In the genomic region with DNA sequence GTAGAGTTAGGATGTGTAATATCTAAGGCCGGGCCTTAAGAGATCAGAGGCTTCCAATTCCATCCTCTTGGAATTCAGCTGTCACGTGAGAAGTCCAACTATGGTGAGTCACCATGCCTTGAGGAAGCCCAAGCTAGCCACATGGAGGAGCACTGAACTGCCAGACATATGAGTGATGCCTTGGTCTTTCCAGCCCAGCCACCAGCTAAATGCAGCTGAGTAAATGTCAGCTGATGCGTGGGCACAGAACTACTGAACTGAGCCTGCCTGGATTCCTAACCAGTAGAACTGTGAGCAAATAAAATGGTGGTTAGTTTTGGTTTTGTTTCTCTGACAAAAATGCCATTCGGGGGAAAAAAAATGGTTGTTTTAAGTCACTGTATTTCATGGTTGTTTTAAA, we compare ENCODE assay signal across 9 cellular contexts.
DNase-seq lines count a peak whose midpoint lies in the region; ATAC-seq, FAIRE-seq and TF ChIP-seq lines count a peak whose summit lies in the region.
"Had no signal": no experiment of that assay in that cellular context is flagged by ENCODE, and none has a peak within 500 bp of the region (broad histone marks: within the 10 kb centered on the region; RNA-seq: fewer than 3 reads in every experiment).

No MANE protein-coding gene starts in this region.

- no peak overlapping the region for H3K4me2 ChIP-seq in endothelial cell of umbilical vein (ENCODE audit: insufficient read depth, low read length)

- CTCF ChIA-PET in Panc1 (lab: Charles Lee) (no interaction called here), endothelial cell of umbilical vein (lab: Charles Lee) (interaction anchor here (0.6 to 2.8 kb wide), 7 partner anchors 13 to 161 kb away, joined by 3 to 15 read pairs (median 4); no protein-coding TSS in a partner anchor)

- H3K27ac ChIP-seq in Panc1 (ENCODE audit: low read length): no peak overlapping the region
- no peak overlapping the region for H3K27ac ChIP-seq in endothelial cell of umbilical vein (ENCODE audit: insufficient read depth, low read depth, low read length)
- H3K27ac ChIP-seq: dorsolateral prefrontal cortex had no signal

- H3K4me1 ChIP-seq in Panc1 (ENCODE audit: control insufficient read depth, insufficient read depth, low read length) (no peaks in the 10 kb centered on the region), endothelial cell of umbilical vein (ENCODE audit: control insufficient read depth, extremely low read depth, insufficient read depth, low read length) (peaks cover 15% of the 10 kb centered on the region)

- no peaks in the 10 kb centered on the region for H4K20me1 ChIP-seq in endothelial cell of umbilical vein (replicated peaks; ENCODE audit: control insufficient read depth, extremely low read depth, insufficient read depth, low read length)

- POLR2A ChIA-PET in Panc1 (lab: Charles Lee): no interaction called here
- POLR2A ChIA-PET in endothelial cell of umbilical vein (lab: Charles Lee): no interaction called here

- H3K4me3 ChIP-seq in Panc1 (ENCODE audit: low read depth in 2 of 2, low read length in 2 of 2): no peak overlapping the region
- H3K4me3 ChIP-seq in endothelial cell of umbilical vein (replicated peaks in 1 of 3; ENCODE audit: insufficient read depth in 1 of 3, low read depth in 1 of 3, low read length in 3 of 3): no peak overlapping the region
- H3K4me3 ChIP-seq: dorsolateral prefrontal cortex had no signal

- TF ChIP-seq POLR2A in endothelial cell of umbilical vein (IDR thresholded peaks at IDR 0.05; ENCODE audit: low read depth, low read length) (no peak), erythroblast (IDR thresholded peaks at IDR 0.05; ENCODE audit: low read length) (no peak)

- no peak for TF ChIP-seq CTCF in Panc1 (IDR thresholded peaks at IDR 0.05)
- TF ChIP-seq CTCF in endothelial cell of umbilical vein (IDR thresholded peaks at IDR 0.05; ENCODE audit: extremely low read depth in 1 of 2, insufficient read depth in 1 of 2, low read depth in 1 of 2, low read length in 2 of 2): peak in 1 of 2 donors; percentile 1

- FAIRE-seq in endothelial cell of umbilical vein (lab: Jason Lieb, UNC): peak; percentile 95

- H3K9ac ChIP-seq in endothelial cell of umbilical vein (replicated peaks; ENCODE audit: extremely low read depth, insufficient read depth, low read length): no peak overlapping the region

- H3K27me3 ChIP-seq in Panc1 (ENCODE audit: control insufficient read depth, insufficient read depth, low read length) (no peaks in the 10 kb centered on the region), endothelial cell of umbilical vein (ENCODE audit: control insufficient read depth in 2 of 2, insufficient read depth in 2 of 2, low read length in 2 of 2) (no peaks in the 10 kb centered on the region)
- H3K27me3 ChIP-seq: dorsolateral prefrontal cortex had no signal

- H3K9me3 ChIP-seq in Panc1 (ENCODE audit: control insufficient read depth, insufficient read depth, low read depth, low read length) (no peaks in the 10 kb centered on the region), endothelial cell of umbilical vein (replicated peaks; ENCODE audit: control insufficient read depth, insufficient read depth, low read length) (no peaks in the 10 kb centered on the region)

- no peaks in the 10 kb centered on the region for H3K36me3 ChIP-seq in Panc1 (ENCODE audit: control insufficient read depth, insufficient read depth, low read length)
- no peaks in the 10 kb centered on the region for H3K36me3 ChIP-seq in endothelial cell of umbilical vein (ENCODE audit: control insufficient read depth in 2 of 2, extremely low read depth in 1 of 2, insufficient read depth in 2 of 2, low read length in 2 of 2)

- no TSS peak for BruUV-seq in Panc1 (replicated peaks; lab: Mats Ljungman, UMichigan)
- no TSS peak for BruUV-seq in endothelial cell of umbilical vein (replicated peaks; lab: Mats Ljungman, UMichigan)

- intact Hi-C loops in Panc1 (cut with micrococcal nuclease; ENCODE audit: unreplicated experiment) (no loop called here), endothelial cell of umbilical vein (cut with micrococcal nuclease) (loop anchor here (1.0 kb wide), 2 partner anchors 9 to 14 kb away; no protein-coding TSS in a partner anchor)

- H3K9me1 ChIP-seq in endothelial cell of umbilical vein (replicated peaks; ENCODE audit: control insufficient read depth, extremely low read depth, insufficient read depth, low read length): no peaks in the 10 kb centered on the region

- H3K79me2 ChIP-seq in endothelial cell of umbilical vein (ENCODE audit: control insufficient read depth, insufficient read depth, low read length): no peaks in the 10 kb centered on the region

- dilution Hi-C loops in endothelial cell of umbilical vein (cut with MboI; ENCODE audit: extremely low pct_ligation_motif_present, low sequenced_read_pairs): no loop called here

- in situ Hi-C loops in Panc1 (cut with HindIII; ENCODE audit: low pct_unique_long_range_greater_than_20kb, low sequenced_read_pairs): no loop called here

- no peak overlapping the region for H2AFZ ChIP-seq in endothelial cell of umbilical vein (ENCODE audit: low read depth, low read length)

- peak; percentile 91 for DNase-seq in AG20443 (ENCODE audit: low spot score)
- no peak for DNase-seq in Panc1 (ENCODE audit: low read depth, low spot score)
- peak; percentile 89 for DNase-seq in endothelial cell of umbilical vein (ENCODE audit: low read depth, low spot score)
- peak; percentile 14 to 51 (median 41) for DNase-seq in stimulated activated CD4-positive, alpha-beta T cell treated with anti-CD3 and anti-CD28 coated beads, TNF-alpha, amount 100 ng/mL, for 24 hours (ENCODE audit: low read depth in 3 of 3)
- DNase-seq in erythroblast (lab: John Stamatoyannopoulos, UW): no peak
- no peak for DNase-seq in NCI-H2171 treated with DMSO at 0.1 percent for 48 hours (lab: John Stamatoyannopoulos, UW)
- DNase-seq in COLO668 (lab: John Stamatoyannopoulos, UW; ENCODE audit: unreplicated experiment): no peak

- ATAC-seq in GM21526 (IDR thresholded peaks at IDR 0.05; ENCODE audit: low FRiP score, unreplicated experiment) (peak; percentile 72), Panc1 (peak; percentile 78)

TF ChIP-seq in endothelial cell of umbilical vein, 7 proteins besides CTCF, POLR2A, EP300 and RAD21:
- TF ChIP-seq GATA2 (IDR thresholded peaks at IDR 0.05; ENCODE audit: insufficient read depth, insufficient read length, low read depth, low read length) (no peak), JUN (IDR thresholded peaks at IDR 0.05; ENCODE audit: borderline replicate concordance, insufficient read depth, insufficient read length, low read depth) (peak; percentile 90), MYC (IDR thresholded peaks at IDR 0.05; ENCODE audit: low read depth, low read length) (no peak), EZH2 (IDR thresholded peaks at IDR 0.05; ENCODE audit: borderline replicate concordance, low read depth, low read length, severe bottlenecking) (no peak), POLR2AphosphoS5 (IDR thresholded peaks at IDR 0.05; ENCODE audit: insufficient read depth, low read depth, low read length) (peak; percentile 69), FOS (IDR thresholded peaks at IDR 0.05; ENCODE audit: borderline replicate concordance, insufficient read depth, low read length) (peak; percentile 93)
- TF ChIP-seq, protein P1, sequence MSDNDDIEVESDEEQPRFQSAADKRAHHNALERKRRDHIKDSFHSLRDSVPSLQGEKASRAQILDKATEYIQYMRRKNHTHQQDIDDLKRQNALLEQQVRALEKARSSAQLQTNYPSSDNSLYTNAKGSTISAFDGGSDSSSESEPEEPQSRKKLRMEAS (IDR thresholded peaks at IDR 0.05; ENCODE audit: insufficient read depth, insufficient read length): peak; percentile 69

Comparison
In these comparisons a context has a peak if more than half of its experiments do, and no peak if none do; other contexts are left out.
1. DNase-seq: peak in AG20443 (single experiment), endothelial cell of umbilical vein (single experiment) and stimulated activated CD4-positive, alpha-beta T cell treated with anti-CD3 and anti-CD28 coated beads, TNF-alpha, amount 100 ng/mL, for 24 hours (3 of 3); none in Panc1 (single experiment), erythroblast (0 of 2), NCI-H2171 treated with DMSO at 0.1 percent for 48 hours (single experiment) and COLO668 (single experiment).